In the genomic region with DNA sequence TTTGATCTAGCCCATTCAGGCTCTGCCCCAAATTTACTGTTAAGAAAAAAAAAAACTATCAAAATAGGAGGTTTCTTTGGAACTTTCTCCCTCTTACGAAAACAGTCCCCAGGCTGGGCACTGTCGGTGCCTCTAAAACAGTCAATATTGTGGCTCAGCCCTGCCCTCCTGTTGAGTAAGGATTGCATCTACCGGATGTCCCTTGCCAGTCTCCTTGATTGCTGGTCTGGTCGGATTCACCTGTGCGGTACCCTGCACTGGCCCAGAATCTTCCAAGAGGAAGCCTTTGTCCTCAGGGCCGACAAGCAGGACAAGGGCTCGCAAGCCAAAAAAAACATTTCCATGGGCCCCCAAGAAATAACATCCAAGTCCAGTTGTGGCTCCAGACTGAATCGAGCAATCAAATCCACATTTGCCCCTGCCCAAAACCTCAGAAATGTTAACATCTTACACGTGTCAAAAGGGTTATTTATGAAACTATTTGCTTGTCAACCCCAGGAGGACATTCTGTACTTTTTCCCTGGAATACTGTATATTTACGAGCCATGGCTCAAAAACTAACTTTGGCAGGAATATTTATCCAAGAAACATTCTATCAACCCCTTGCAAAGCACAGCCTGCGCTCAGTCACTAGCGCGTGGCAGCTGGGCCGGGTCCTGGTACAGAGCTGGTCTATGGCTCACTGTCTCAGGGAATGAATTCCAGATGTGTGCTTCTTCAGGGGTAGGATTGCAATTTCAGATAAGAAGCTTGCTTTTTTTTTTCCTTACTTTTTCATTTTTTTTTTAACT, we compare ENCODE assay signal across 13 cellular contexts.
DNase-seq lines count a peak whose midpoint lies in the region; ATAC-seq and TF ChIP-seq lines count a peak whose summit lies in the region.
"Had no signal": no experiment of that assay in that cellular context is flagged by ENCODE, and none has a peak within 500 bp of the region (broad histone marks: within the 10 kb centered on the region; RNA-seq: fewer than 3 reads in every experiment).

No MANE protein-coding gene starts in this region.

- H3K27me3 Mint-ChIP-seq in stimulated activated naive CD8-positive, alpha-beta T cell treated with anti-CD3 and anti-CD28 coated beads, Interleukin-15, amount 100 ng/mL, for 72 hours, result peaks cover 21% of the 10 kb centered on the region
- peaks cover 21% of the 10 kb centered on the region for H3K27me3 Mint-ChIP-seq in activated T-helper 1 cell treated with anti-CD3 and anti-CD28 coated beads, Interleukin-12 subunit alpha, Interleukin-12 subunit beta, Interleukin-2, Interleukin-4 antibody, amounts not matched to agents 30 ng/mL and 10 ng/mL and 1 ng/mL, durations not matched to agents 14 hours and 24 hours and 36 hours (ENCODE audit: insufficient read depth)
- H3K27me3 Mint-ChIP-seq in naive thymus-derived CD4-positive, alpha-beta T cell, result peaks cover 8 to 15% (median 13%) of the 10 kb centered on the region in 5 donors

- peaks cover 6% of the 10 kb centered on the region for H3K4me1 Mint-ChIP-seq in stimulated activated naive CD8-positive, alpha-beta T cell treated with anti-CD3 and anti-CD28 coated beads, Interleukin-15, amount 100 ng/mL, for 72 hours
- peaks cover 9% of the 10 kb centered on the region for H3K4me1 Mint-ChIP-seq in activated T-helper 1 cell treated with anti-CD3 and anti-CD28 coated beads, Interleukin-12 subunit alpha, Interleukin-12 subunit beta, Interleukin-2, Interleukin-4 antibody, amounts not matched to agents 30 ng/mL and 10 ng/mL and 1 ng/mL, durations not matched to agents 14 hours and 24 hours and 36 hours (ENCODE audit: low read depth)
- peaks cover 0 to 5% (median 0%) of the 10 kb centered on the region in 7 donors for H3K4me1 Mint-ChIP-seq in naive thymus-derived CD4-positive, alpha-beta T cell

- no peaks in the 10 kb centered on the region for H3K36me3 ChIP-seq in psoas muscle (ENCODE audit: insufficient read depth in 1 of 2, low read depth in 1 of 2)
- H3K36me3 ChIP-seq in naive thymus-derived CD4-positive, alpha-beta T cell (ENCODE audit: control insufficient read depth in 2 of 3, insufficient read depth in 3 of 3, low read length in 3 of 3), result no peaks in the 10 kb centered on the region

- peak; percentile 92 for ATAC-seq in Right ventricle myocardium superior (ENCODE audit: poor library complexity)
- peak in 3 of 4 donors; percentile 60 to 78 (median 68) for ATAC-seq in psoas muscle
- no peak for ATAC-seq in stimulated activated naive CD8-positive, alpha-beta T cell treated with anti-CD3 and anti-CD28 coated beads, Interleukin-15, amount 100 ng/mL, for 72 hours
- ATAC-seq in naive thymus-derived CD4-positive, alpha-beta T cell, result no peak

- 68 to 74% (median 70%) methylated on average over 14 of the region's 14 CpGs for WGBS in psoas muscle, 3 donors

- H3K9me3 ChIP-seq in psoas muscle, result no peaks in the 10 kb centered on the region
- H3K9me3 ChIP-seq in naive thymus-derived CD4-positive, alpha-beta T cell (ENCODE audit: control insufficient read depth in 2 of 3, low read length in 3 of 3), result no peaks in the 10 kb centered on the region

- H3K4me3 ChIP-seq in psoas muscle, result no peak overlapping the region
- no peak overlapping the region for H3K4me3 ChIP-seq in naive thymus-derived CD4-positive, alpha-beta T cell (ENCODE audit: low read length)

- no peak overlapping the region for H3K27ac Mint-ChIP-seq in stimulated activated naive CD8-positive, alpha-beta T cell treated with anti-CD3 and anti-CD28 coated beads, Interleukin-15, amount 100 ng/mL, for 72 hours
- H3K27ac Mint-ChIP-seq in activated T-helper 1 cell treated with anti-CD3 and anti-CD28 coated beads, Interleukin-12 subunit alpha, Interleukin-12 subunit beta, Interleukin-2, Interleukin-4 antibody, amounts not matched to agents 30 ng/mL and 10 ng/mL and 1 ng/mL, durations not matched to agents 14 hours and 24 hours and 36 hours, result no peak overlapping the region
- H3K27ac Mint-ChIP-seq in naive thymus-derived CD4-positive, alpha-beta T cell, result no peak overlapping the region
- H3K27ac Mint-ChIP-seq: activated naive CD8-positive, alpha-beta T cell; IgD-negative memory B cell had no signal

- H3K36me3 Mint-ChIP-seq in activated T-helper 1 cell treated with anti-CD3 and anti-CD28 coated beads, Interleukin-12 subunit alpha, Interleukin-12 subunit beta, Interleukin-2, Interleukin-4 antibody, amounts not matched to agents 30 ng/mL and 10 ng/mL and 1 ng/mL, durations not matched to agents 14 hours and 24 hours and 36 hours (ENCODE audit: low read depth), result no peaks in the 10 kb centered on the region
- H3K36me3 Mint-ChIP-seq in naive thymus-derived CD4-positive, alpha-beta T cell, result no peaks in the 10 kb centered on the region
- H3K36me3 Mint-ChIP-seq: activated naive CD8-positive, alpha-beta T cell; IgD-negative memory B cell had no signal

- H3K9me3 Mint-ChIP-seq in stimulated activated naive CD8-positive, alpha-beta T cell treated with anti-CD3 and anti-CD28 coated beads, Interleukin-15, amount 100 ng/mL, for 72 hours, result no peaks in the 10 kb centered on the region
- no peaks in the 10 kb centered on the region for H3K9me3 Mint-ChIP-seq in activated T-helper 1 cell treated with anti-CD3 and anti-CD28 coated beads, Interleukin-12 subunit alpha, Interleukin-12 subunit beta, Interleukin-2, Interleukin-4 antibody, amounts not matched to agents 30 ng/mL and 10 ng/mL and 1 ng/mL, durations not matched to agents 14 hours and 24 hours and 36 hours
- H3K9me3 Mint-ChIP-seq in naive thymus-derived CD4-positive, alpha-beta T cell, result peaks cover 0 to 3% (median 0%) of the 10 kb centered on the region in 11 donors
- H3K9me3 Mint-ChIP-seq: IgD-negative memory B cell had no signal

- POLR2A ChIA-PET in naive thymus-derived CD4-positive, alpha-beta T cell (lab: Charles Lee), result no interaction called here

- intact Hi-C loops in Right ventricle myocardium superior (cut with DNase I) (no loop called here), psoas muscle (cut with DNase I) (no loop called here)
- intact Hi-C loops in activated T-helper 1 cell treated with anti-CD3 and anti-CD28 coated beads, Interleukin-12 subunit alpha, Interleukin-12 subunit beta, Interleukin-2, Interleukin-4 antibody, amounts not matched to agents 30 ng/mL and 10 ng/mL and 1 ng/mL, durations not matched to agents 14 hours and 24 hours and 36 hours (cut with micrococcal nuclease), result no loop called here
- intact Hi-C loops in naive thymus-derived CD4-positive, alpha-beta T cell (cut with micrococcal nuclease), result no loop called here

- H3K27ac ChIP-seq in psoas muscle, result no peak overlapping the region
- no peak overlapping the region for H3K27ac ChIP-seq in naive thymus-derived CD4-positive, alpha-beta T cell (ENCODE audit: low read depth, low read length)

- CTCF ChIA-PET in naive thymus-derived CD4-positive, alpha-beta T cell (lab: Charles Lee), result no interaction called here

- DNase-seq in AG08395 (ENCODE audit: low spot score) (peak; percentile 89), amniotic epithelial cell (ENCODE audit: low read depth) (peak; percentile 87), Right ventricle myocardium superior (peak; percentile 81), psoas muscle (peak; percentile 73 to 86), ureter (ENCODE audit: low spot score) (no peak)
- DNase-seq in stimulated activated naive CD8-positive, alpha-beta T cell treated with anti-CD3 and anti-CD28 coated beads, Interleukin-15, amount 100 ng/mL, for 72 hours, result no peak
- DNase-seq in activated T-helper 1 cell treated with anti-CD3 and anti-CD28 coated beads, Interleukin-12 subunit alpha, Interleukin-12 subunit beta, Interleukin-2, Interleukin-4 antibody, amounts not matched to agents 30 ng/mL and 10 ng/mL and 1 ng/mL, durations not matched to agents 14 hours and 24 hours and 36 hours (ENCODE audit: low spot score), result no peak
- DNase-seq in naive thymus-derived CD4-positive, alpha-beta T cell, result no peak
- DNase-seq: effector memory CD4-positive, alpha-beta T cell; NCI-H146; NCI-H748 treated with DMSO at 0.1 percent for 48 hours had no signal

- no peak overlapping the region for H3K4me3 Mint-ChIP-seq in stimulated activated naive CD8-positive, alpha-beta T cell treated with anti-CD3 and anti-CD28 coated beads, Interleukin-15, amount 100 ng/mL, for 72 hours
- no peak overlapping the region for H3K4me3 Mint-ChIP-seq in activated T-helper 1 cell treated with anti-CD3 and anti-CD28 coated beads, Interleukin-12 subunit alpha, Interleukin-12 subunit beta, Interleukin-2, Interleukin-4 antibody, amounts not matched to agents 30 ng/mL and 10 ng/mL and 1 ng/mL, durations not matched to agents 14 hours and 24 hours and 36 hours
- H3K4me3 Mint-ChIP-seq in naive thymus-derived CD4-positive, alpha-beta T cell, result no peak overlapping the region
- H3K4me3 Mint-ChIP-seq: activated naive CD8-positive, alpha-beta T cell; IgD-negative memory B cell had no signal

- H3K27me3 ChIP-seq in psoas muscle (ENCODE audit: insufficient read depth in 3 of 3, low read length in 2 of 3), result peaks cover 0 to 7% (median 0%) of the 10 kb centered on the region in 3 donors
- H3K27me3 ChIP-seq in naive thymus-derived CD4-positive, alpha-beta T cell (ENCODE audit: control insufficient read depth in 2 of 2, insufficient read depth in 2 of 2, low read length in 2 of 2), result no peaks in the 10 kb centered on the region

- TF ChIP-seq CTCF in psoas muscle (IDR thresholded peaks at IDR 0.05), result no peak

- no peaks in the 10 kb centered on the region for H3K4me1 ChIP-seq in psoas muscle
- no peaks in the 10 kb centered on the region for H3K4me1 ChIP-seq in naive thymus-derived CD4-positive, alpha-beta T cell (ENCODE audit: control insufficient read depth in 2 of 2, insufficient read depth in 2 of 2, low read length in 2 of 2)

Comparison
In these comparisons a context has a peak if more than half of its experiments do, and no peak if none do; other contexts are left out.
1. DNase-seq: peak in AG08395 (single experiment), amniotic epithelial cell (single experiment), Right ventricle myocardium superior (single experiment) and psoas muscle (2 of 2); none in stimulated activated naive CD8-positive, alpha-beta T cell treated with anti-CD3 and anti-CD28 coated beads, Interleukin-15, amount 100 ng/mL, for 72 hours (0 of 2), activated T-helper 1 cell treated with anti-CD3 and anti-CD28 coated beads, Interleukin-12 subunit alpha, Interleukin-12 subunit beta, Interleukin-2, Interleukin-4 antibody, amounts not matched to agents 30 ng/mL and 10 ng/mL and 1 ng/mL, durations not matched to agents 14 hours and 24 hours and 36 hours (single experiment), naive thymus-derived CD4-positive, alpha-beta T cell (0 of 9) and ureter (single experiment).
2. ATAC-seq: peak in Right ventricle myocardium superior (single experiment) and psoas muscle (3 of 4); none in stimulated activated naive CD8-positive, alpha-beta T cell treated with anti-CD3 and anti-CD28 coated beads, Interleukin-15, amount 100 ng/mL, for 72 hours (single experiment) and naive thymus-derived CD4-positive, alpha-beta T cell (single experiment).